ENCODE assay signal across 1 cellular context in genomic region chr6:104860221-104860620, GRCh38.
TF ChIP-seq lines count a peak whose summit lies in the region.

No MANE protein-coding gene starts in this region.

TF ChIP-seq in endothelial cell of umbilical vein, 7 proteins besides CTCF, POLR2A, EP300 and RAD21 (continued from another document):
- TF ChIP-seq MAX (IDR thresholded peaks at IDR 0.05; ENCODE audit: insufficient read depth, insufficient read length) (no peak), MYC (IDR thresholded peaks at IDR 0.05; ENCODE audit: low read depth, low read length) (no peak), JUN (IDR thresholded peaks at IDR 0.05; ENCODE audit: borderline replicate concordance, insufficient read depth, insufficient read length, low read depth) (no peak), EZH2 (IDR thresholded peaks at IDR 0.05; ENCODE audit: borderline replicate concordance, low read depth, low read length, severe bottlenecking) (no peak), GATA2 (IDR thresholded peaks at IDR 0.05; ENCODE audit: insufficient read depth, insufficient read length, low read depth, low read length) (no peak), FOS (IDR thresholded peaks at IDR 0.05; ENCODE audit: borderline replicate concordance, insufficient read depth, low read length) (no peak)
